Comparison of ENCODE assay signal across 8 cellular contexts in genomic region chr9:126397056-126397455, GRCh38.
DNase-seq lines count a peak whose midpoint lies in the region; ATAC-seq lines count a peak whose summit lies in the region.

No MANE protein-coding gene starts in this region.

- DNase-seq in T-helper 2 cell: peak in 4 of 5 experiments; percentile 17 to 99 (median 62)
- peak; percentile 61 to 87 for DNase-seq in central memory CD8-positive, alpha-beta T cell (ENCODE audit: low spot score in 2 of 2)
- peak; percentile 78 for DNase-seq in stimulated activated CD8-positive, alpha-beta memory T cell treated with anti-CD3 and anti-CD28 coated beads, Interleukin-4, amount 100 ng/mL, for 48 hours
- no peak for DNase-seq in nucleus accumbens (lab: John Stamatoyannopoulos, UW)
- no peak for DNase-seq in NCI-H774 (lab: John Stamatoyannopoulos, UW)
- DNase-seq in NCI-H1436 treated with DMSO at 0.1 percent for 48 hours (lab: John Stamatoyannopoulos, UW): no peak

- H3K4me3 Mint-ChIP-seq in central memory CD8-positive, alpha-beta T cell: peak overlapping the region; percentile 67

- H3K36me3 Mint-ChIP-seq in central memory CD8-positive, alpha-beta T cell (ENCODE audit: insufficient read depth): peaks cover 34% of the 10 kb centered on the region

- peaks cover 57% of the 10 kb centered on the region for H3K4me1 Mint-ChIP-seq in central memory CD8-positive, alpha-beta T cell

- ATAC-seq in GM18519 (IDR thresholded peaks at IDR 0.05; ENCODE audit: low FRiP score, unreplicated experiment) (peak; percentile 77), HG02884 (IDR thresholded peaks at IDR 0.05; ENCODE audit: unreplicated experiment) (peak; percentile 75)
- peak; percentile 96 for ATAC-seq in central memory CD8-positive, alpha-beta T cell (replicated peaks; ENCODE audit: extremely low read depth, poor library complexity, severe bottlenecking)

- H3K27me3 Mint-ChIP-seq in central memory CD8-positive, alpha-beta T cell: no peaks in the 10 kb centered on the region

- peak overlapping the region; percentile 80 for H3K27ac Mint-ChIP-seq in central memory CD8-positive, alpha-beta T cell (ENCODE audit: low read depth)

- no peaks in the 10 kb centered on the region for H3K9me3 Mint-ChIP-seq in central memory CD8-positive, alpha-beta T cell

Comparison
In these comparisons a context has a peak if more than half of its experiments do, and no peak if none do; other contexts are left out.
1. DNase-seq: peak in T-helper 2 cell (4 of 5), central memory CD8-positive, alpha-beta T cell (2 of 2) and stimulated activated CD8-positive, alpha-beta memory T cell treated with anti-CD3 and anti-CD28 coated beads, Interleukin-4, amount 100 ng/mL, for 48 hours (single experiment); none in nucleus accumbens (0 of 56), NCI-H774 (single experiment) and NCI-H1436 treated with DMSO at 0.1 percent for 48 hours (single experiment).
2. Peak in every context shown above with its lines, with median percentiles within 50 percentile points of each other: ATAC-seq.